8 cellular contexts compared by ENCODE assay signal in genomic region chr14:22870811-22871199, GRCh38. TPM values are rescaled to one million over a fixed set of nuclear protein-coding genes. Genes with fewer than 3 reads are reported as not detected.
DNase-seq lines count a peak whose midpoint lies in the region; ATAC-seq and TF ChIP-seq lines count a peak whose summit lies in the region.

No MANE protein-coding gene starts in this region.

- peak overlapping the region; percentile 78 for H2AFZ ChIP-seq in Karpas-422 (ENCODE audit: low read length)

- no peaks in the 10 kb centered on the region for H3K9me3 ChIP-seq in ES-I3 (ENCODE audit: control insufficient read depth, insufficient read depth, low read length)
- H3K9me3 ChIP-seq in Karpas-422 (ENCODE audit: low read length), result no peaks in the 10 kb centered on the region
- no peaks in the 10 kb centered on the region for H3K9me3 ChIP-seq in breast epithelium
- H3K9me3 ChIP-seq in mucosa of rectum (ENCODE audit: control insufficient read depth in 2 of 2, low read length in 2 of 2), result no peaks in the 10 kb centered on the region

- peaks cover 5% of the 10 kb centered on the region; the same call in 1 of the 2 replicates for H4K20me1 ChIP-seq in Karpas-422 (ENCODE audit: insufficient read depth, low read depth, low read length)

- H3K9me2 ChIP-seq in Karpas-422 (replicated peaks; ENCODE audit: insufficient read depth, low read length), result no peaks in the 10 kb centered on the region

- peak overlapping the region; percentile 91 for H3K4me2 ChIP-seq in Karpas-422 (ENCODE audit: low read depth, low read length, poor library complexity, severe bottlenecking)

- DNase-seq in Karpas-422, result no peak
- DNase-seq in breast epithelium (ENCODE audit: low spot score in 2 of 2), result no peak
- no peak for DNase-seq in GM19240 (ENCODE audit: insufficient read length, low spot score)
- no peak for DNase-seq in EL
- DNase-seq in NCI-H345 (lab: John Stamatoyannopoulos, UW), result no peak

- H3K27ac ChIP-seq in Karpas-422 (ENCODE audit: low read length), result peak overlapping the region; percentile 91
- H3K27ac ChIP-seq in breast epithelium, result peak overlapping the region; percentile 96 to 99
- peak overlapping the region; percentile 99 to 100 for H3K27ac ChIP-seq in mucosa of rectum (ENCODE audit: low read depth in 2 of 2, low read length in 2 of 2)

- TF ChIP-seq POLR2A in breast epithelium (IDR thresholded peaks at IDR 0.05), result no peak

- H3K36me3 ChIP-seq in ES-I3 (ENCODE audit: insufficient read depth, low read length) (no peaks in the 10 kb centered on the region; the same call in 1 of the 2 replicates), Karpas-422 (ENCODE audit: insufficient read depth, low read length) (0 out of 2 replicates have a peak, but pooled peaks cover 5% of the 10 kb centered on the region), breast epithelium (peaks cover 11% of the 10 kb centered on the region), mucosa of rectum (ENCODE audit: control insufficient read depth in 2 of 2, insufficient read depth in 2 of 2, low read length in 2 of 2) (peaks cover 20 to 22% of the 10 kb centered on the region in 2 donors)

- H3K79me2 ChIP-seq in Karpas-422 (ENCODE audit: low read length), result peaks cover 8% of the 10 kb centered on the region

- intact Hi-C loops in breast epithelium (cut with DNase I; ENCODE audit: low total_unique reads), result no loop called here

- no peak for TF ChIP-seq CTCF in breast epithelium (IDR thresholded peaks at IDR 0.05)

- ATAC-seq in GM21737 (IDR thresholded peaks at IDR 0.05; ENCODE audit: unreplicated experiment), result peak; percentile 36

- H3K4me1 ChIP-seq in ES-I3 (ENCODE audit: insufficient read depth, low read length), result no peaks in the 10 kb centered on the region
- peaks cover 24% of the 10 kb centered on the region for H3K4me1 ChIP-seq in Karpas-422 (ENCODE audit: low read length)
- peaks cover 0 to 9% of the 10 kb centered on the region in 2 donors for H3K4me1 ChIP-seq in breast epithelium
- H3K4me1 ChIP-seq in mucosa of rectum (ENCODE audit: control insufficient read depth in 2 of 2, insufficient read depth in 2 of 2, low read length in 2 of 2), result peaks cover 16 to 21% of the 10 kb centered on the region in 2 donors

- peak overlapping the region; percentile 85 for H3K4me3 ChIP-seq in Karpas-422 (ENCODE audit: low read length)
- peak overlapping the region; percentile 78 to 99 (median 95) for H3K4me3 ChIP-seq in breast epithelium
- H3K4me3 ChIP-seq in mucosa of rectum (ENCODE audit: low read length in 2 of 2), result peak overlapping the region; percentile 90 to 95

- H3K27me3 ChIP-seq in Karpas-422 (ENCODE audit: low read length) (no peaks in the 10 kb centered on the region), breast epithelium (no peaks in the 10 kb centered on the region), mucosa of rectum (ENCODE audit: control insufficient read depth in 2 of 2, insufficient read depth in 2 of 2, low read length in 2 of 2) (no peaks in the 10 kb centered on the region)

- H3K9ac ChIP-seq in ES-I3 (ENCODE audit: low read depth, low read length), result peak overlapping the region; percentile 81
- peak overlapping the region; percentile 86 for H3K9ac ChIP-seq in Karpas-422 (ENCODE audit: low read length)
- H3K9ac ChIP-seq in mucosa of rectum (ENCODE audit: low read depth in 1 of 2, low read length in 2 of 2), result peak overlapping the region; percentile 92 to 98

RNA-seq across cellular contexts. Expression of gene LRP10, which starts 0.7 kb away (rescaled TPM):
- total RNA-seq in Karpas-422 (2014; rRNA removed; shearing (Covaris generic); ENCODE audit: low replicate concordance), result 34.3 and 43.1 TPM in 2 replicates
- 10 to 100 TPM; 70.1 to 97.5 (median 82.3) TPM for total RNA-seq in breast epithelium

RNA-seq across cellular contexts. Expression of gene REM2, which starts 12.2 kb away (rescaled TPM):
- total RNA-seq in Karpas-422 (2014; rRNA removed; shearing (Covaris generic); ENCODE audit: low replicate concordance), result 0.51 TPM in 1 of 2 replicates, not detected in the other
- total RNA-seq in breast epithelium, result 1 to 10 TPM in 2 of 3 donors, under 1 TPM in 1; 0.96 to 1.3 (median 1.2) TPM

RNA-seq across cellular contexts. Expression of gene MMP14, which starts 34.4 kb away (rescaled TPM):
- total RNA-seq in Karpas-422 (2014; rRNA removed; shearing (Covaris generic); ENCODE audit: low replicate concordance), result 0.72 and 1.9 TPM in 2 replicates
- 100 to 1,000 TPM in 2 of 3 donors, 10 to 100 TPM in 1; 84.4 to 361 (median 136) TPM for total RNA-seq in breast epithelium

RNA-seq across cellular contexts. Expression of gene MRPL52, which starts 41.1 kb away (rescaled TPM):
- 71.3 and 107 TPM in 2 replicates for total RNA-seq in Karpas-422 (2014; rRNA removed; shearing (Covaris generic); ENCODE audit: low replicate concordance)
- 10 to 100 TPM; 22.7 to 39.4 (median 34.7) TPM for total RNA-seq in breast epithelium

RNA-seq across cellular contexts. Expression of gene RBM23, which starts 48.1 kb away (rescaled TPM):
- total RNA-seq in Karpas-422 (2014; rRNA removed; shearing (Covaris generic); ENCODE audit: low replicate concordance), result 67.7 and 79.1 TPM in 2 replicates
- 100 to 1,000 TPM in 2 of 3 donors, 10 to 100 TPM in 1; 85.5 to 194 (median 174) TPM for total RNA-seq in breast epithelium

Comparison
In these comparisons a context has a peak if more than half of its experiments do, and no peak if none do; other contexts are left out.
1. RNA of gene MMP14, which starts 34.4 kb away (total RNA-seq): 84.4 to 361 TPM in breast epithelium; 0.72 to 1.9 TPM in Karpas-422; every median in the first group is over 10 times any median in the second.
2. Peak in every context shown above with its lines, with median percentiles within 50 percentile points of each other: H3K9ac ChIP-seq, H3K27ac ChIP-seq and H3K4me3 ChIP-seq.